ENCODE assay signal across 1 cellular context in the genomic region with DNA sequence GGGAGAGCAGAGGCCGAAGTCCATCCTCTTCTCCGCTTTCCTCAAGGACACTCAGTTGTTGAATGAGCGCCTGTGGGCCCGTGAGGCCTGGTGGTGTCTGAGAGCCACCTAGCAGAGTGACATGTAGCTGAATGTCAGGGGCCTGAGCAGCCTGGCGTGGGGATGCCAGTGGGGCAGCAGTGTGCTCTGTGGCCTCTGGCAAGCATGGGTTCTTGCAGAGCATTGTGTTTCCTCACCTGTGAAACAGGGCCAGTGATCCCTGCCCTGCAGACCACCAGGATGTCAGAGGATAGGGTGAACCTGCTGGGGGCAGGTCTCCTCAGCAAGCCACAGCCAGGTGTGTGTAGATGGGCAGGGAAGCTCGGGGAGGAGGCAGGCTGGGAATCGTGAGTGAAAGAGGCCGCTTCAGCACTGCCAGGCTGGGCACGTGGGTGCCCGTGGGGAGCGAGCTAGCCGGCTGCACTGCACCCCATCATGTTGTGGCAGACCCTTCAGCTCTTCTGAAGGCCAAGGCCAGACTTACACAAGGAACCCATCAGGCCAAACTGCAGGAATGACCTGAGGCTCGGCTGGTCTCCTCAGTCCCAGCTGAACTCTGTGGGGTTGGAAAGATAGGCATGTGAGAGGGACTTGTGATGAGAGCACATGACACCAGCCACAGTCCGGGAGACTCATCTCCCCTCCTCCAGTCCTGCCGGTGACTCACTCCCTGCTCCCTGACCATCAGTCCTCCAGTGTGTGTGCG.
TF ChIP-seq lines count a peak whose summit lies in the region.

No MANE protein-coding gene starts in this region.

TF ChIP-seq in IMR-90, 13 proteins besides CTCF, POLR2A, EP300 and RAD21 (continued from another document):
- TF ChIP-seq CEBPB (IDR thresholded peaks at IDR 0.05; ENCODE audit: low read depth, low read length) = 0 out of 2 replicates have a peak, but pooled peaks have one; percentile 14
- no peak for TF ChIP-seq MAFK (IDR thresholded peaks at IDR 0.05; ENCODE audit: low read depth, low read length)
- no peak for TF ChIP-seq RCOR1 (IDR thresholded peaks at IDR 0.05; ENCODE audit: insufficient replicate concordance, low read length)
- no peak for TF ChIP-seq RFX5 (IDR thresholded peaks at IDR 0.05; ENCODE audit: low read depth, low read length)
- TF ChIP-seq, protein P1, sequence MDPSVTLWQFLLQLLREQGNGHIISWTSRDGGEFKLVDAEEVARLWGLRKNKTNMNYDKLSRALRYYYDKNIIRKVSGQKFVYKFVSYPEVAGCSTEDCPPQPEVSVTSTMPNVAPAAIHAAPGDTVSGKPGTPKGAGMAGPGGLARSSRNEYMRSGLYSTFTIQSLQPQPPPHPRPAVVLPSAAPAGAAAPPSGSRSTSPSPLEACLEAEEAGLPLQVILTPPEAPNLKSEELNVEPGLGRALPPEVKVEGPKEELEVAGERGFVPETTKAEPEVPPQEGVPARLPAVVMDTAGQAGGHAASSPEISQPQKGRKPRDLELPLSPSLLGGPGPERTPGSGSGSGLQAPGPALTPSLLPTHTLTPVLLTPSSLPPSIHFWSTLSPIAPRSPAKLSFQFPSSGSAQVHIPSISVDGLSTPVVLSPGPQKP (IDR thresholded peaks at IDR 0.05; ENCODE audit: borderline replicate concordance, low read depth, low read length) = no peak
- TF ChIP-seq FOS (IDR thresholded peaks at IDR 0.05; ENCODE audit: low read depth, low read length) = peak; percentile 96
- TF ChIP-seq, protein P2, sequence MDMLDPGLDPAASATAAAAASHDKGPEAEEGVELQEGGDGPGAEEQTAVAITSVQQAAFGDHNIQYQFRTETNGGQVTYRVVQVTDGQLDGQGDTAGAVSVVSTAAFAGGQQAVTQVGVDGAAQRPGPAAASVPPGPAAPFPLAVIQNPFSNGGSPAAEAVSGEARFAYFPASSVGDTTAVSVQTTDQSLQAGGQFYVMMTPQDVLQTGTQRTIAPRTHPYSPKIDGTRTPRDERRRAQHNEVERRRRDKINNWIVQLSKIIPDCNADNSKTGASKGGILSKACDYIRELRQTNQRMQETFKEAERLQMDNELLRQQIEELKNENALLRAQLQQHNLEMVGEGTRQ (IDR thresholded peaks at IDR 0.05; ENCODE audit: low read depth, low read length) = peak; percentile 93
TF ChIP-seq in IMR-90: peak in this region for 7.
